In genomic region chr13:45209229-45209628, GRCh38 we compare ENCODE assay signal across 16 cellular contexts. TPM values are rescaled to one million over a fixed set of nuclear protein-coding genes. Genes with fewer than 3 reads are reported as not detected.
DNase-seq lines count a peak whose midpoint lies in the region; ATAC-seq and TF ChIP-seq lines count a peak whose summit lies in the region.
"Had no signal": no experiment of that assay in that cellular context is flagged by ENCODE, and none has a peak within 500 bp of the region (broad histone marks: within the 10 kb centered on the region; RNA-seq: fewer than 3 reads in every experiment).

No MANE protein-coding gene starts in this region.

- DNase-seq in NOMO-1 treated with DMSO at 0.1 percent for 48 hours (lab: John Stamatoyannopoulos, UW; ENCODE audit: unreplicated experiment) (peak; percentile 16), NOMO-1 treated with dmso at 0.1 percent for 144 hours (lab: John Stamatoyannopoulos, UW; ENCODE audit: unreplicated experiment) (no peak), PC-3 (peak; percentile 59), fibroblast of peridontal ligament (ENCODE audit: extremely low read depth) (peak; percentile 71), NCI-H2171 treated with DMSO at 0.1 percent for 48 hours (lab: John Stamatoyannopoulos, UW) (no peak), NCI-H774 (lab: John Stamatoyannopoulos, UW) (no peak)
- DNase-seq: dermis blood vessel endothelial cell; H7; lower lobe of right lung; NCI-H1930; NCI-H82; stimulated activated naive CD8-positive, alpha-beta T cell treated with anti-CD3 and anti-CD28 coated beads, Interleukin-15, amount 100 ng/mL, for 72 hours had no signal

- peaks cover 50% of the 10 kb centered on the region for H3K4me1 ChIP-seq in PC-3 (ENCODE audit: insufficient read depth, low read length)
- H3K4me1 ChIP-seq in skeletal muscle satellite cell (ENCODE audit: control insufficient read depth, insufficient read depth, low read length): peaks cover 49% of the 10 kb centered on the region

- POLR2A ChIA-PET in PC-3 (lab: Charles Lee; ENCODE audit: unreplicated experiment): no interaction called here

- H3K79me2 ChIP-seq in PC-3 (ENCODE audit: low read length): peaks cover 38% of the 10 kb centered on the region

- no peaks in the 10 kb centered on the region for H3K27me3 ChIP-seq in PC-3 (ENCODE audit: low read length)
- no peaks in the 10 kb centered on the region for H3K27me3 ChIP-seq in skeletal muscle satellite cell (ENCODE audit: control insufficient read depth, insufficient read depth, low read length)
- H3K27me3 ChIP-seq: SJSA1 had no signal

- no peaks in the 10 kb centered on the region for H4K20me1 ChIP-seq in PC-3 (ENCODE audit: low read length)

- H2AFZ ChIP-seq in PC-3 (ENCODE audit: low read length): no peak overlapping the region

- no peak overlapping the region for H3K4me2 ChIP-seq in PC-3 (ENCODE audit: low read length)
- H3K4me2 ChIP-seq in skeletal muscle satellite cell (ENCODE audit: low read length): peak overlapping the region; percentile 41
- H3K4me2 ChIP-seq: KMS-11 had no signal

- no peak overlapping the region for H3K9ac ChIP-seq in PC-3 (ENCODE audit: low read length)
- H3K9ac ChIP-seq in skeletal muscle satellite cell (ENCODE audit: low read depth, low read length): no peak overlapping the region
- H3K9ac ChIP-seq: KMS-11 had no signal

- no peaks in the 10 kb centered on the region for H3K9me2 ChIP-seq in PC-3 (replicated peaks; ENCODE audit: low read length)

- H3K36me3 ChIP-seq in PC-3 (ENCODE audit: low read depth, low read length) (peaks cover 35% of the 10 kb centered on the region), skeletal muscle satellite cell (ENCODE audit: insufficient read depth, low read length) (peaks cover 24% of the 10 kb centered on the region)

- ATAC-seq in PC-3 (no peak), GM19463 (IDR thresholded peaks at IDR 0.05; ENCODE audit: unreplicated experiment) (no peak)
- ATAC-seq: stimulated activated naive CD8-positive, alpha-beta T cell treated with anti-CD3 and anti-CD28 coated beads, Interleukin-15, amount 100 ng/mL, for 72 hours had no signal

- no peak for TF ChIP-seq CTCF in PC-3 (conservative IDR thresholded peaks at IDR 0.05; ENCODE audit: low read depth, low read length)

- H3K27ac ChIP-seq in PC-3 (ENCODE audit: low read length): 0 out of 2 replicates have a peak overlapping the region, but pooled peaks have one; percentile 19
- H3K27ac ChIP-seq: KMS-11, lower lobe of right lung, SJSA1 had no signal

- H3F3A ChIP-seq in PC-3 (ENCODE audit: low read length, unreplicated experiment): peaks cover 9% of the 10 kb centered on the region

- H3K4me3 ChIP-seq in PC-3 (ENCODE audit: low read length): no peak overlapping the region
- no peak overlapping the region for H3K4me3 ChIP-seq in skeletal muscle satellite cell (ENCODE audit: low read length)
- H3K4me3 ChIP-seq: lower lobe of right lung, SJSA1 had no signal

- H3K9me3 ChIP-seq in PC-3 (ENCODE audit: low read length) (no peaks in the 10 kb centered on the region), skeletal muscle satellite cell (replicated peaks; ENCODE audit: low read length) (no peaks in the 10 kb centered on the region)
- H3K9me3 ChIP-seq: lower lobe of right lung, SJSA1 had no signal

- intact Hi-C loops in PC-3 (cut with micrococcal nuclease): loop anchor here (5.0 kb wide), 2 partner anchors 47 to 67 kb away; no protein-coding TSS in a partner anchor

- CTCF ChIA-PET in PC-3 (lab: Charles Lee): no interaction called here

- BruUV-seq in PC-3 (replicated peaks; lab: Mats Ljungman, UMichigan): no TSS peak

RNA-seq across cellular contexts. Expression of gene KCTD4, which starts 8.4 kb away (rescaled TPM):
- not detected in 2 replicates for total RNA-seq in PC-3 (2014; rRNA removed)
- not detected in 2 replicates for total RNA-seq in skeletal muscle satellite cell (2012; rRNA removed)
- total RNA-seq: dermis blood vessel endothelial cell, H7, lower lobe of right lung had no signal

Comparison
In these comparisons a context has a peak if more than half of its experiments do, and no peak if none do; other contexts are left out.
1. DNase-seq: peak in NOMO-1 treated with DMSO at 0.1 percent for 48 hours (single experiment), PC-3 (single experiment) and fibroblast of peridontal ligament (single experiment); none in NOMO-1 treated with dmso at 0.1 percent for 144 hours (single experiment), NCI-H2171 treated with DMSO at 0.1 percent for 48 hours (single experiment) and NCI-H774 (single experiment).